In genomic region chr3:150739877-150740645, GRCh38 we compare ENCODE assay signal across 14 cellular contexts. TPM values are rescaled to one million over a fixed set of nuclear protein-coding genes. Genes with fewer than 3 reads are reported as not detected.
DNase-seq lines count a peak whose midpoint lies in the region; ATAC-seq and TF ChIP-seq lines count a peak whose summit lies in the region.
"Had no signal": no experiment of that assay in that cellular context is flagged by ENCODE, and none has a peak within 500 bp of the region (broad histone marks: within the 10 kb centered on the region; RNA-seq: fewer than 3 reads in every experiment).

No MANE protein-coding gene starts in this region.

- H3F3A ChIP-seq in MM.1S (ENCODE audit: insufficient read depth, low read length), result no peaks in the 10 kb centered on the region

- no peak overlapping the region for H3K9ac ChIP-seq in MM.1S (ENCODE audit: low read length)

- H3K9me2 ChIP-seq in MM.1S (replicated peaks; ENCODE audit: insufficient read depth, low read length), result no peaks in the 10 kb centered on the region
- no peaks in the 10 kb centered on the region for H3K9me2 ChIP-seq in hepatocyte (replicated peaks; ENCODE audit: insufficient read depth)

- H3K27me3 ChIP-seq in MM.1S (replicated peaks; ENCODE audit: insufficient read depth, low read length) (no peaks in the 10 kb centered on the region), hepatocyte (no peaks in the 10 kb centered on the region)
- H3K27me3 ChIP-seq: SJSA1, uterus had no signal

- H3K9me3 ChIP-seq in MM.1S (replicated peaks; ENCODE audit: insufficient read depth, low read length) (no peaks in the 10 kb centered on the region), hepatocyte (ENCODE audit: low read depth) (no peaks in the 10 kb centered on the region)
- H3K9me3 ChIP-seq: SJSA1, uterus had no signal

- H3K79me2 ChIP-seq in MM.1S (ENCODE audit: low read length), result peaks cover 46% of the 10 kb centered on the region
- peaks cover 52% of the 10 kb centered on the region for H3K79me2 ChIP-seq in hepatocyte

- H2AFZ ChIP-seq in MM.1S (ENCODE audit: low read length) (no peak overlapping the region), hepatocyte (no peak overlapping the region)

- peaks cover 6% of the 10 kb centered on the region for H3K36me3 ChIP-seq in MM.1S (replicated peaks; ENCODE audit: insufficient read depth, low read length)
- no peaks in the 10 kb centered on the region for H3K36me3 ChIP-seq in hepatocyte (replicated peaks; ENCODE audit: insufficient read depth, low read depth)
- H3K36me3 ChIP-seq: uterus had no signal

- no peak for DNase-seq in MM.1S
- DNase-seq in hepatocyte (ENCODE audit: low spot score), result no peak
- no peak for DNase-seq in substantia nigra (lab: John Stamatoyannopoulos, UW)
- no peak for DNase-seq in cerebellar nuclear complex (lab: John Stamatoyannopoulos, UW)
- DNase-seq in NCI-H69 (lab: John Stamatoyannopoulos, UW), result no peak
- no peak for DNase-seq in activated gamma-delta T cell (lab: John Stamatoyannopoulos, UW)
- DNase-seq: effector CD8-positive, alpha-beta T cell; NCI-H2029 treated with DMSO at 0.1 percent for 48 hours; stimulated activated CD4-positive, alpha-beta T cell treated with anti-CD3 and anti-CD28 coated beads, Interleukin-4, amount 100 ng/mL, for 4 hours; uterus had no signal

- H3K4me3 ChIP-seq in GM08714 (ENCODE audit: low read length), result peak overlapping the region; percentile 25; the same call in 1 of the 2 replicates
- H3K4me3 ChIP-seq in MM.1S (ENCODE audit: low read length), result no peak overlapping the region
- no peak overlapping the region for H3K4me3 ChIP-seq in hepatocyte
- H3K4me3 ChIP-seq: SJSA1, uterus had no signal

- H4K20me1 ChIP-seq in MM.1S (ENCODE audit: insufficient read depth, low read length), result peaks cover 21% of the 10 kb centered on the region
- H4K20me1 ChIP-seq in hepatocyte (ENCODE audit: insufficient read depth, poor library complexity, severe bottlenecking), result peaks cover under 1% of the 10 kb centered on the region

- peak overlapping the region; percentile 31 for H3K4me2 ChIP-seq in MM.1S (ENCODE audit: low read depth, low read length)
- H3K4me2 ChIP-seq in hepatocyte, result no peak overlapping the region

- H3K4me1 ChIP-seq in MM.1S (ENCODE audit: low read length), result peaks cover 21% of the 10 kb centered on the region
- H3K4me1 ChIP-seq in hepatocyte (ENCODE audit: insufficient read depth), result peaks cover 45% of the 10 kb centered on the region
- H3K4me1 ChIP-seq: uterus had no signal

- ATAC-seq in GM21515 (IDR thresholded peaks at IDR 0.05; ENCODE audit: unreplicated experiment), result peak; percentile 36

- H3K27ac ChIP-seq in MM.1S (ENCODE audit: low read length) (peak overlapping the region; percentile 4; the same call in 1 of the 2 replicates), hepatocyte (peak overlapping the region; percentile 88), substantia nigra (ENCODE audit: low read depth, low read length, poor library complexity, severe bottlenecking) (no peak overlapping the region)
- H3K27ac ChIP-seq: SJSA1, uterus had no signal

- TF ChIP-seq CTCF in MM.1S (IDR thresholded peaks at IDR 0.05; ENCODE audit: low read length), result no peak
- no peak for TF ChIP-seq CTCF in hepatocyte (IDR thresholded peaks at IDR 0.05; ENCODE audit: poor library complexity)

- WGBS in hepatocyte (ENCODE audit: low lambda C conversion rate, missing lambda C conversion rate), result 91% methylated on average over 8 of the region's 8 CpGs

RNA-seq across cellular contexts. Expression of gene SIAH2, which starts 22.9 kb away (rescaled TPM):
- total RNA-seq in hepatocyte, result 43.6 and 46.4 TPM in 2 replicates
- 54.3 and 57.9 TPM in 2 replicates for polyA plus RNA-seq in hepatocyte

RNA-seq across cellular contexts. Expression of gene ERICH6, which starts 36.3 kb away (rescaled TPM):
- not detected in 2 replicates for total RNA-seq in hepatocyte
- 0.61 TPM in 1 of 2 replicates, not detected in the other for polyA plus RNA-seq in hepatocyte
- total RNA-seq: Daoy, SJSA1, uterus had no signal
